21 cellular contexts compared by ENCODE assay signal in the genomic region with DNA sequence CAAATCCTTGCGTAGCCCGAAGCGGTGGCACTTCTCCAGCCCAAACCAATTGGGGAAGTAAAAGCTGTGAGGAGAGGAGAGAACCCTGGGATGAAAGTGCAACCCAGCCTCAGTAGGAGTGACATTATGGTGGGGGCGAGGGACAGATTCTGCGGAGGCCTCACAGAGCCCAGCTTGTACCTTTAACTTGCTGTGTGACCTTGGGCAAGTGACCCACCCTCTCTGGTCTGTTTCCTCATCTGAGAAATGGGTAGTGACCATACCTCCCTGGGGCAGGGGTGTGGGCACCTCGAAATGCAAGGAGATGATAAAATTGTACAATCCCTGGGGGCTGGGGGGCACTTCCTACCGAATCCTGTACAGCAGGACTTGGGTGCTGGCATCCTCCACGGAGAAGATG. TPM values are rescaled to one million over a fixed set of nuclear protein-coding genes. Genes with fewer than 3 reads are reported as not detected.
DNase-seq lines count a peak whose midpoint lies in the region; ATAC-seq, FAIRE-seq and TF ChIP-seq lines count a peak whose summit lies in the region.
"Had no signal": no experiment of that assay in that cellular context is flagged by ENCODE, and none has a peak within 500 bp of the region (broad histone marks: within the 10 kb centered on the region; RNA-seq: fewer than 3 reads in every experiment).

No MANE protein-coding gene starts in this region.

- H3K27ac ChIP-seq in HepG2 (ENCODE audit: extremely low read length, insufficient read depth, low read length), result no peak overlapping the region
- H3K27ac ChIP-seq in right lobe of liver, result no peak overlapping the region
- peak overlapping the region; percentile 33 for H3K27ac ChIP-seq in effector memory CD4-positive, alpha-beta T cell (ENCODE audit: insufficient read depth, low read length, poor library complexity, severe bottlenecking)
- H3K27ac ChIP-seq: heart left ventricle, uterus had no signal

- CTCF ChIA-PET in HepG2 (lab: Yijun Ruan, JAX; ENCODE audit: low intra/inter-chr PET ratio, low total read pairs), result no interaction called here

- TF ChIP-seq CTCF in HepG2 (CRISPR knock-in tag; IDR thresholded peaks at IDR 0.05), result no peak
- no peak for TF ChIP-seq CTCF in right lobe of liver (IDR thresholded peaks at IDR 0.05)
- TF ChIP-seq CTCF in foreskin fibroblast (IDR thresholded peaks at IDR 0.05; ENCODE audit: low read depth, low read length), result no peak

- TF ChIP-seq EP300 in HepG2 (IDR thresholded peaks at IDR 0.05; ENCODE audit: low read depth in 2 of 2, low read length in 2 of 2) (no peak), HepG2 (CRISPR knock-in tag; IDR thresholded peaks at IDR 0.05; ENCODE audit: borderline replicate concordance) (no peak)

- H4K20me1 ChIP-seq in HepG2 (ENCODE audit: insufficient read depth, low read length), result no peaks in the 10 kb centered on the region

- no peaks in the 10 kb centered on the region for H3K79me2 ChIP-seq in HepG2 (ENCODE audit: insufficient read depth, low read length)

- in situ Hi-C loops in HepG2 (cut with HindIII; ENCODE audit: extremely low pct_ligation_motif_present, low pct_unique_long_range_greater_than_20kb), result no loop called here

- DNase-seq in HepG2 (ENCODE audit: low spot score) (no peak), right lobe of liver (no peak), MV-4-11 (lab: John Stamatoyannopoulos, UW) (peak; percentile 42), midbrain (lab: John Stamatoyannopoulos, UW) (no peak), NCI-H2171 treated with DMSO at 0.1 percent for 48 hours (lab: John Stamatoyannopoulos, UW) (no peak), foreskin fibroblast (no peak)
- no peak for DNase-seq in effector memory CD4-positive, alpha-beta T cell
- DNase-seq: activated gamma-delta T cell treated with Interleukin-2 at 50 U/mL for 16 hours, DMS79 treated with DMSO at 0.1 percent for 48 hours, heart left ventricle, left colon, NCI-H1417 treated with DMSO at 0.1 percent for 48 hours, NCI-H526, RPMI8226, substantia nigra, uterus had no signal

- H3K27me3 ChIP-seq in HepG2 (ENCODE audit: control insufficient read depth in 1 of 2, insufficient read depth in 2 of 2, low read length in 2 of 2) (no peaks in the 10 kb centered on the region; a peak in 1 of 5 replicates), right lobe of liver (no peaks in the 10 kb centered on the region)
- no peaks in the 10 kb centered on the region for H3K27me3 ChIP-seq in effector memory CD4-positive, alpha-beta T cell (replicated peaks; ENCODE audit: control insufficient read depth, insufficient read depth, low read length, poor library complexity, severe bottlenecking)
- H3K27me3 ChIP-seq: uterus had no signal

- H3K4me1 ChIP-seq in HepG2 (ENCODE audit: insufficient read depth, low read length) (peaks cover 19% of the 10 kb centered on the region), right lobe of liver (no peaks in the 10 kb centered on the region)
- peaks cover 43% of the 10 kb centered on the region for H3K4me1 ChIP-seq in effector memory CD4-positive, alpha-beta T cell (ENCODE audit: control insufficient read depth, insufficient read depth, low read length, poor library complexity, severe bottlenecking)
- H3K4me1 ChIP-seq: uterus had no signal

- H3K36me3 ChIP-seq in HepG2 (replicated peaks in 1 of 2; ENCODE audit: control insufficient read depth in 1 of 2, insufficient read depth in 2 of 2, low read length in 2 of 2), result peaks cover 0 to 4% of the 10 kb centered on the region in 2 experiments; a peak in 2 of 5 replicates
- no peaks in the 10 kb centered on the region for H3K36me3 ChIP-seq in right lobe of liver
- H3K36me3 ChIP-seq in effector memory CD4-positive, alpha-beta T cell (ENCODE audit: control insufficient read depth, insufficient read depth, low read length), result peaks cover 56% of the 10 kb centered on the region
- H3K36me3 ChIP-seq: uterus had no signal

- H3K9ac ChIP-seq in HepG2 (ENCODE audit: insufficient read depth, low read depth, low read length), result no peak overlapping the region

- TF ChIP-seq POLR2A in HepG2 (IDR thresholded peaks at IDR 0.05; ENCODE audit: insufficient read depth in 1 of 2, low read depth in 2 of 2, low read length in 2 of 2), result no peak
- TF ChIP-seq POLR2A in right lobe of liver (IDR thresholded peaks at IDR 0.05), result no peak

- no peak for FAIRE-seq in HepG2 (lab: Jason Lieb, UNC)
- FAIRE-seq: endothelial cell of umbilical vein had no signal

- H3K4me2 ChIP-seq in HepG2 (ENCODE audit: low read depth, low read length), result no peak overlapping the region

- no TSS peak for BruUV-seq in HepG2 (replicated peaks; lab: Mats Ljungman, UMichigan)

- 89% methylated on average over 7 of the region's 8 CpGs for WGBS in HepG2 (ENCODE audit: low lambda C conversion rate)
- WGBS in right lobe of liver (ENCODE audit: insufficient coverage, low coverage, low lambda C conversion rate, missing lambda C conversion rate), result 82% methylated on average over 5 of the region's 8 CpGs

- no peaks in the 10 kb centered on the region for H3K9me3 ChIP-seq in HepG2 (ENCODE audit: low read length)
- no peaks in the 10 kb centered on the region for H3K9me3 ChIP-seq in right lobe of liver
- H3K9me3 ChIP-seq in effector memory CD4-positive, alpha-beta T cell (ENCODE audit: control insufficient read depth, low read length), result no peaks in the 10 kb centered on the region
- H3K9me3 ChIP-seq: heart left ventricle, uterus had no signal

- H3K4me3 ChIP-seq in HepG2 (replicated peaks in 1 of 3; ENCODE audit: insufficient read depth in 1 of 3, low read depth in 2 of 3, low read length in 3 of 3) (no peak overlapping the region), right lobe of liver (no peak overlapping the region), foreskin fibroblast (ENCODE audit: low read depth in 1 of 2, low read length in 2 of 2) (no peak overlapping the region)
- no peak overlapping the region for H3K4me3 ChIP-seq in effector memory CD4-positive, alpha-beta T cell (ENCODE audit: insufficient read depth, low read depth, low read length, poor library complexity, severe bottlenecking)

- intact Hi-C loops in HepG2 (cut with micrococcal nuclease; ENCODE audit: unreplicated experiment), result no loop called here
- intact Hi-C loops in right lobe of liver (cut with DNase I), result no loop called here

- ATAC-seq in HepG2 (no peak), right lobe of liver (no peak)
- ATAC-seq: activated CD4-positive, CD25-positive, alpha-beta regulatory T cell treated with anti-CD3 and anti-CD28 coated beads, Interleukin-2, amount 50 U/mL, for 24 hours; heart left ventricle; left colon had no signal

- TF ChIP-seq RAD21 in HepG2 (CRISPR knock-in tag; IDR thresholded peaks at IDR 0.05), result no peak

- POLR2A ChIA-PET in HepG2 (lab: Yijun Ruan, JAX), result interaction anchor here (1.9 kb wide), 1 partner anchor 16 kb away, joined by 4 read pairs; no protein-coding TSS in a partner anchor

- H2AFZ ChIP-seq in HepG2 (ENCODE audit: low read length), result no peak overlapping the region

RNA-seq across cellular contexts. Expression of a gene that starts 4.4 kb away (rescaled TPM):
- total RNA-seq in HepG2 (2016; rRNA removed; fragmentation: Illumina TruSeq; extraction: Trizol), result 2.8 and 3.4 TPM in 2 replicates
- 1.2 and 1.3 TPM in 2 replicates for total RNA-seq in HepG2 (2016; cell fraction: cytosol; rRNA removed; fragmentation: Illumina TruSeq; extraction: Trizol; ENCODE audit: low read depth)
- 2.5 and 3.4 TPM in 2 replicates for total RNA-seq in HepG2 (2016; cell fraction: insoluble cytoplasmic fraction; rRNA removed; fragmentation: Illumina TruSeq; extraction: Trizol)
- 0.72 and 1.3 TPM in 2 replicates for total RNA-seq in HepG2 (2016; cell fraction: membrane; rRNA removed; fragmentation: Illumina TruSeq; extraction: Trizol)
- 4.4 and 4.8 TPM in 2 replicates for total RNA-seq in HepG2 (2016; cell fraction: nucleus; rRNA removed; fragmentation: Illumina TruSeq; extraction: Trizol)
- 18.6 and 30.1 TPM in 2 replicates for polyA plus RNA-seq in HepG2 (2011; rRNA removed)
- 8.8 and 10.2 TPM in 2 replicates for polyA plus RNA-seq in HepG2 (2011; cell fraction: cytosol; rRNA removed)
- 106 and 107 TPM in 2 replicates for polyA plus RNA-seq in HepG2 (2011; cell fraction: nucleus; rRNA removed)
- 6.1 and 10.2 TPM in 2 replicates for polyA plus RNA-seq in HepG2 (2012)
- polyA plus RNA-seq in HepG2 (2016; cell fraction: cytosol; fragmentation: Illumina TruSeq; extraction: Trizol; ENCODE audit: low read depth), result 0.15 and 0.17 TPM in 2 replicates
- 1.3 and 1.7 TPM in 2 replicates for polyA plus RNA-seq in HepG2 (2016; cell fraction: insoluble cytoplasmic fraction; fragmentation: Illumina TruSeq; extraction: Trizol; ENCODE audit: low read depth)
- polyA plus RNA-seq in HepG2 (2016; cell fraction: membrane; fragmentation: Illumina TruSeq; extraction: Trizol; ENCODE audit: low read depth), result 0.35 and 0.45 TPM in 2 replicates
- polyA plus RNA-seq in HepG2 (2016; cell fraction: nucleus; fragmentation: Illumina TruSeq; extraction: Trizol; ENCODE audit: insufficient read depth, low read depth), result 10.2 and 12.3 TPM in 2 replicates
- polyA minus RNA-seq in HepG2 (2011; rRNA and poly(A)+ RNA removed; ENCODE audit: low replicate concordance), result 1.7 and 37.2 TPM in 2 replicates
- 13.1 and 19.0 TPM in 2 replicates for polyA minus RNA-seq in HepG2 (2011; cell fraction: cytosol; rRNA and poly(A)+ RNA removed)
- polyA minus RNA-seq in HepG2 (2011; cell fraction: nucleus; rRNA and poly(A)+ RNA removed), result 23.9 and 29.3 TPM in 2 replicates
- total RNA-seq in right lobe of liver, result 1 to 10 TPM; 1.1 to 5.5 (median 2.3) TPM
- total RNA-seq: MCF 10A had no signal

RNA-seq across cellular contexts. Expression of a gene that starts 16.3 kb away (rescaled TPM):
- 1,471 and 1,490 TPM in 2 replicates for total RNA-seq in HepG2 (2016; rRNA removed; fragmentation: Illumina TruSeq; extraction: Trizol)
- 3,356 and 3,471 TPM in 2 replicates for total RNA-seq in HepG2 (2016; cell fraction: cytosol; rRNA removed; fragmentation: Illumina TruSeq; extraction: Trizol; ENCODE audit: low read depth)
- 1,484 and 1,563 TPM in 2 replicates for total RNA-seq in HepG2 (2016; cell fraction: insoluble cytoplasmic fraction; rRNA removed; fragmentation: Illumina TruSeq; extraction: Trizol)
- total RNA-seq in HepG2 (2016; cell fraction: membrane; rRNA removed; fragmentation: Illumina TruSeq; extraction: Trizol), result 4,403 and 4,828 TPM in 2 replicates
- 550 and 622 TPM in 2 replicates for total RNA-seq in HepG2 (2016; cell fraction: nucleus; rRNA removed; fragmentation: Illumina TruSeq; extraction: Trizol)
- polyA plus RNA-seq in HepG2 (2011; rRNA removed), result 2,004 and 2,232 TPM in 2 replicates
- 2,519 and 3,516 TPM in 2 replicates for polyA plus RNA-seq in HepG2 (2011; cell fraction: cytosol; rRNA removed)
- 865 and 944 TPM in 2 replicates for polyA plus RNA-seq in HepG2 (2011; cell fraction: nucleus; rRNA removed)
- 2,311 and 3,663 TPM in 2 replicates for polyA plus RNA-seq in HepG2 (2012)
- polyA plus RNA-seq in HepG2 (2016; cell fraction: cytosol; fragmentation: Illumina TruSeq; extraction: Trizol; ENCODE audit: low read depth), result 5,329 and 5,962 TPM in 2 replicates
- 2,198 and 2,250 TPM in 2 replicates for polyA plus RNA-seq in HepG2 (2016; cell fraction: insoluble cytoplasmic fraction; fragmentation: Illumina TruSeq; extraction: Trizol; ENCODE audit: low read depth)
- 6,513 and 6,759 TPM in 2 replicates for polyA plus RNA-seq in HepG2 (2016; cell fraction: membrane; fragmentation: Illumina TruSeq; extraction: Trizol; ENCODE audit: low read depth)
- 1,298 and 1,347 TPM in 2 replicates for polyA plus RNA-seq in HepG2 (2016; cell fraction: nucleus; fragmentation: Illumina TruSeq; extraction: Trizol; ENCODE audit: insufficient read depth, low read depth)
- 547 and 652 TPM in 2 replicates for polyA minus RNA-seq in HepG2 (2011; rRNA and poly(A)+ RNA removed; ENCODE audit: low replicate concordance)
- polyA minus RNA-seq in HepG2 (2011; cell fraction: cytosol; rRNA and poly(A)+ RNA removed), result 819 and 843 TPM in 2 replicates
- polyA minus RNA-seq in HepG2 (2011; cell fraction: nucleus; rRNA and poly(A)+ RNA removed), result 236 and 251 TPM in 2 replicates
- 100 to 1,000 TPM; 449 to 778 (median 494) TPM for total RNA-seq in right lobe of liver

RNA-seq across cellular contexts. Expression of a gene that starts 22.1 kb away (rescaled TPM):
- total RNA-seq in HepG2 (2016; rRNA removed; fragmentation: Illumina TruSeq; extraction: Trizol), result not detected in 2 replicates
- not detected in 2 replicates for total RNA-seq in HepG2 (2016; cell fraction: cytosol; rRNA removed; fragmentation: Illumina TruSeq; extraction: Trizol; ENCODE audit: low read depth)
- not detected in 2 replicates for total RNA-seq in HepG2 (2016; cell fraction: insoluble cytoplasmic fraction; rRNA removed; fragmentation: Illumina TruSeq; extraction: Trizol)
- not detected in 2 replicates for total RNA-seq in HepG2 (2016; cell fraction: membrane; rRNA removed; fragmentation: Illumina TruSeq; extraction: Trizol)
- total RNA-seq in HepG2 (2016; cell fraction: nucleus; rRNA removed; fragmentation: Illumina TruSeq; extraction: Trizol), result not detected in 2 replicates
- 0.30 and 0.44 TPM in 2 replicates for polyA plus RNA-seq in HepG2 (2011; rRNA removed)
- polyA plus RNA-seq in HepG2 (2011; cell fraction: cytosol; rRNA removed), result 0.21 TPM in 1 of 2 replicates, not detected in the other
- 1.2 and 1.5 TPM in 2 replicates for polyA plus RNA-seq in HepG2 (2011; cell fraction: nucleus; rRNA removed)
- 0.23 and 0.35 TPM in 2 replicates for polyA plus RNA-seq in HepG2 (2012)
- polyA plus RNA-seq in HepG2 (2016; cell fraction: cytosol; fragmentation: Illumina TruSeq; extraction: Trizol; ENCODE audit: low read depth), result not detected in 2 replicates
- polyA plus RNA-seq in HepG2 (2016; cell fraction: insoluble cytoplasmic fraction; fragmentation: Illumina TruSeq; extraction: Trizol; ENCODE audit: low read depth), result not detected in 2 replicates
- not detected in 2 replicates for polyA plus RNA-seq in HepG2 (2016; cell fraction: membrane; fragmentation: Illumina TruSeq; extraction: Trizol; ENCODE audit: low read depth)
- not detected in 2 replicates for polyA plus RNA-seq in HepG2 (2016; cell fraction: nucleus; fragmentation: Illumina TruSeq; extraction: Trizol; ENCODE audit: insufficient read depth, low read depth)
- 0.88 TPM in 1 of 2 replicates, not detected in the other for polyA minus RNA-seq in HepG2 (2011; rRNA and poly(A)+ RNA removed; ENCODE audit: low replicate concordance)
- not detected in 2 replicates for polyA minus RNA-seq in HepG2 (2011; cell fraction: cytosol; rRNA and poly(A)+ RNA removed)
- polyA minus RNA-seq in HepG2 (2011; cell fraction: nucleus; rRNA and poly(A)+ RNA removed), result not detected in 2 replicates
- not detected for total RNA-seq in right lobe of liver
- total RNA-seq: cardiac septum, endothelial cell of umbilical vein, H7, left colon, MCF 10A, uterus had no signal
- polyA plus RNA-seq: endothelial cell of umbilical vein, heart left ventricle had no signal

RNA-seq across cellular contexts. Expression of a gene that starts 28.3 kb away (rescaled TPM):
- total RNA-seq in HepG2 (2016; rRNA removed; fragmentation: Illumina TruSeq; extraction: Trizol) (not detected in 2 replicates), right lobe of liver (not detected)
- not detected in 2 replicates for total RNA-seq in HepG2 (2016; cell fraction: cytosol; rRNA removed; fragmentation: Illumina TruSeq; extraction: Trizol; ENCODE audit: low read depth)
- not detected in 2 replicates for total RNA-seq in HepG2 (2016; cell fraction: insoluble cytoplasmic fraction; rRNA removed; fragmentation: Illumina TruSeq; extraction: Trizol)
- not detected in 2 replicates for total RNA-seq in HepG2 (2016; cell fraction: membrane; rRNA removed; fragmentation: Illumina TruSeq; extraction: Trizol)
- not detected in 2 replicates for total RNA-seq in HepG2 (2016; cell fraction: nucleus; rRNA removed; fragmentation: Illumina TruSeq; extraction: Trizol)
- not detected in 2 replicates for polyA plus RNA-seq in HepG2 (2011; rRNA removed)
- polyA plus RNA-seq in HepG2 (2011; cell fraction: cytosol; rRNA removed), result not detected in 2 replicates
- not detected in 2 replicates for polyA plus RNA-seq in HepG2 (2011; cell fraction: nucleus; rRNA removed)
- polyA plus RNA-seq in HepG2 (2012), result not detected in 2 replicates
- not detected in 2 replicates for polyA plus RNA-seq in HepG2 (2016; cell fraction: cytosol; fragmentation: Illumina TruSeq; extraction: Trizol; ENCODE audit: low read depth)
- not detected in 2 replicates for polyA plus RNA-seq in HepG2 (2016; cell fraction: insoluble cytoplasmic fraction; fragmentation: Illumina TruSeq; extraction: Trizol; ENCODE audit: low read depth)
- polyA plus RNA-seq in HepG2 (2016; cell fraction: membrane; fragmentation: Illumina TruSeq; extraction: Trizol; ENCODE audit: low read depth), result not detected in 2 replicates
- not detected in 2 replicates for polyA plus RNA-seq in HepG2 (2016; cell fraction: nucleus; fragmentation: Illumina TruSeq; extraction: Trizol; ENCODE audit: insufficient read depth, low read depth)
- polyA minus RNA-seq in HepG2 (2011; rRNA and poly(A)+ RNA removed; ENCODE audit: low replicate concordance), result 0.06 and 0.09 TPM in 2 replicates
- polyA minus RNA-seq in HepG2 (2011; cell fraction: cytosol; rRNA and poly(A)+ RNA removed), result not detected in 2 replicates
- polyA minus RNA-seq in HepG2 (2011; cell fraction: nucleus; rRNA and poly(A)+ RNA removed), result not detected in 2 replicates
- total RNA-seq: cardiac septum, endothelial cell of umbilical vein, heart left ventricle, left colon, MCF 10A, uterus had no signal
- polyA plus RNA-seq: endothelial cell of umbilical vein, heart left ventricle had no signal

RNA-seq across cellular contexts. Expression of a gene that starts 48.5 kb away (rescaled TPM):
- total RNA-seq in HepG2 (2016; rRNA removed; fragmentation: Illumina TruSeq; extraction: Trizol), result 0.48 and 0.86 TPM in 2 replicates
- total RNA-seq in HepG2 (2016; cell fraction: cytosol; rRNA removed; fragmentation: Illumina TruSeq; extraction: Trizol; ENCODE audit: low read depth), result 0.18 and 0.40 TPM in 2 replicates
- total RNA-seq in HepG2 (2016; cell fraction: insoluble cytoplasmic fraction; rRNA removed; fragmentation: Illumina TruSeq; extraction: Trizol), result 0.36 and 1.2 TPM in 2 replicates
- total RNA-seq in HepG2 (2016; cell fraction: membrane; rRNA removed; fragmentation: Illumina TruSeq; extraction: Trizol), result 0.38 and 0.43 TPM in 2 replicates
- 1.0 and 1.3 TPM in 2 replicates for total RNA-seq in HepG2 (2016; cell fraction: nucleus; rRNA removed; fragmentation: Illumina TruSeq; extraction: Trizol)
- polyA plus RNA-seq in HepG2 (2011; rRNA removed), result 4.0 and 8.6 TPM in 2 replicates
- 4.2 and 6.3 TPM in 2 replicates for polyA plus RNA-seq in HepG2 (2011; cell fraction: cytosol; rRNA removed)
- polyA plus RNA-seq in HepG2 (2011; cell fraction: nucleus; rRNA removed), result 3.5 and 4.5 TPM in 2 replicates
- 9.1 and 10.5 TPM in 2 replicates for polyA plus RNA-seq in HepG2 (2012)
- 0.10 and 0.18 TPM in 2 replicates for polyA plus RNA-seq in HepG2 (2016; cell fraction: cytosol; fragmentation: Illumina TruSeq; extraction: Trizol; ENCODE audit: low read depth)
- 0.61 and 0.62 TPM in 2 replicates for polyA plus RNA-seq in HepG2 (2016; cell fraction: insoluble cytoplasmic fraction; fragmentation: Illumina TruSeq; extraction: Trizol; ENCODE audit: low read depth)
- polyA plus RNA-seq in HepG2 (2016; cell fraction: membrane; fragmentation: Illumina TruSeq; extraction: Trizol; ENCODE audit: low read depth), result 0.29 and 0.35 TPM in 2 replicates
- polyA plus RNA-seq in HepG2 (2016; cell fraction: nucleus; fragmentation: Illumina TruSeq; extraction: Trizol; ENCODE audit: insufficient read depth, low read depth), result 1.8 and 2.3 TPM in 2 replicates
- polyA minus RNA-seq in HepG2 (2011; rRNA and poly(A)+ RNA removed; ENCODE audit: low replicate concordance), result 2.7 and 11.1 TPM in 2 replicates
- 3.0 and 4.7 TPM in 2 replicates for polyA minus RNA-seq in HepG2 (2011; cell fraction: cytosol; rRNA and poly(A)+ RNA removed)
- 1.8 and 3.1 TPM in 2 replicates for polyA minus RNA-seq in HepG2 (2011; cell fraction: nucleus; rRNA and poly(A)+ RNA removed)
- 10 to 100 TPM in 2 of 6 experiments, 1 to 10 TPM in 3, under 1 TPM in 1; 0.26 to 13.6 (median 3.1) TPM for total RNA-seq in right lobe of liver
- total RNA-seq: cardiac septum, endothelial cell of umbilical vein, heart left ventricle had no signal
- polyA plus RNA-seq: heart left ventricle had no signal
